ENCODE assay signal across 2 cellular contexts in genomic region chr12:47302111-47302597, GRCh38.
A peak's percentile ranks its signal among the peaks of the same experiment; 100 is the strongest.
TF ChIP-seq lines count a peak whose summit lies in the region.

No MANE protein-coding gene starts in this region.

TF ChIP-seq in K562, 482 proteins besides CTCF, POLR2A, EP300 and RAD21:
- TF ChIP-seq TRIM28 (IDR thresholded peaks at IDR 0.05) (no peak), ZNF408 (CRISPR knock-in tag; IDR thresholded peaks at IDR 0.05; ENCODE audit: low read depth) (no peak), ETV5 (CRISPR knock-in tag; IDR thresholded peaks at IDR 0.05; ENCODE audit: low read depth) (no peak), ZBTB12 (CRISPR knock-in tag; IDR thresholded peaks at IDR 0.05) (no peak), KAT7 (CRISPR knock-in tag; IDR thresholded peaks at IDR 0.05; ENCODE audit: borderline replicate concordance) (no peak), CTBP1 (IDR thresholded peaks at IDR 0.05; ENCODE audit: borderline replicate concordance) (0 out of 2 replicates have a peak, but pooled peaks have one; percentile 18), CBFA2T3 (IDR thresholded peaks at IDR 0.05) (peak; percentile 15; the same call in 1 of the 2 replicates), HMBOX1 (IDR thresholded peaks at IDR 0.05) (peak; percentile 66; the same call in 1 of the 2 replicates), RFX1 (IDR thresholded peaks at IDR 0.05) (peak; percentile 59; the same call in 1 of the 2 replicates)

TF ChIP-seq in HepG2, 621 proteins besides CTCF, POLR2A, EP300 and RAD21:
- TF ChIP-seq SOX13 (IDR thresholded peaks at IDR 0.05) (no peak), SOX13 (CRISPR knock-in tag; conservative IDR thresholded peaks at IDR 0.05 in 1 of 2, IDR thresholded peaks at IDR 0.05 in 1 of 2) (no peak), ZNF589 (CRISPR knock-in tag; conservative IDR thresholded peaks at IDR 0.05) (no peak)
